ENCODE assay signal across 8 cellular contexts in genomic region chr2:173264603-173265366, GRCh38.
DNase-seq lines count a peak whose midpoint lies in the region; ATAC-seq and TF ChIP-seq lines count a peak whose summit lies in the region.

No MANE protein-coding gene starts in this region.

- peak overlapping the region; percentile 32 for H3K4me3 Mint-ChIP-seq in activated CD4-positive, alpha-beta T cell treated with anti-CD3 and anti-CD28 coated beads, Interleukin-2, amount 10 ng/mL, durations not matched to agents 24 days and 14 days

- H3K4me3 ChIP-seq in stomach = no peak overlapping the region

- no peaks in the 10 kb centered on the region for H3K9me3 Mint-ChIP-seq in activated CD4-positive, alpha-beta T cell treated with anti-CD3 and anti-CD28 coated beads, Interleukin-2, amount 10 ng/mL, durations not matched to agents 24 days and 14 days

- peak overlapping the region in 1 of 5 donors; percentile 8 for H3K27ac ChIP-seq in stomach

- H3K4me1 ChIP-seq in stomach = no peaks in the 10 kb centered on the region

- H3K27me3 ChIP-seq in stomach = no peaks in the 10 kb centered on the region

- TF ChIP-seq POLR2A in stomach (IDR thresholded peaks at IDR 0.05) = no peak

- intact Hi-C loops in activated CD4-positive, alpha-beta T cell treated with anti-CD3 and anti-CD28 coated beads, Interleukin-2, amount 10 ng/mL, durations not matched to agents 24 days and 14 days (cut with micrococcal nuclease) = no loop called here
- intact Hi-C loops in stomach (cut with DNase I; ENCODE audit: low total_unique reads) = no loop called here

- 72 to 88% (median 77%) methylated on average over 14 of the region's 14 CpGs for WGBS in stomach, 5 donors

- no peak for TF ChIP-seq CTCF in stomach (IDR thresholded peaks at IDR 0.05)

- no peaks in the 10 kb centered on the region for H3K9me3 ChIP-seq in stomach

- peaks cover 12% of the 10 kb centered on the region for H3K4me1 Mint-ChIP-seq in activated CD4-positive, alpha-beta T cell treated with anti-CD3 and anti-CD28 coated beads, Interleukin-2, amount 10 ng/mL, durations not matched to agents 24 days and 14 days

- no peak for TF ChIP-seq EP300 in stomach (IDR thresholded peaks at IDR 0.05)

- ATAC-seq in HG02642 (IDR thresholded peaks at IDR 0.05; ENCODE audit: poor library complexity, unreplicated experiment) = peak; percentile 94

- H3K27ac Mint-ChIP-seq in activated CD4-positive, alpha-beta T cell treated with anti-CD3 and anti-CD28 coated beads, Interleukin-2, amount 10 ng/mL, durations not matched to agents 24 days and 14 days = peak overlapping the region; percentile 0

- H3K36me3 Mint-ChIP-seq in activated CD4-positive, alpha-beta T cell treated with anti-CD3 and anti-CD28 coated beads, Interleukin-2, amount 10 ng/mL, durations not matched to agents 24 days and 14 days (ENCODE audit: low read depth) = peaks cover 10% of the 10 kb centered on the region

- peak; percentile 70 for DNase-seq in activated CD4-positive, alpha-beta T cell treated with anti-CD3 and anti-CD28 coated beads, Interleukin-2, amount 10 ng/mL, durations not matched to agents 24 days and 14 days
- DNase-seq in activated CD4-positive, alpha-beta T cell treated with anti-CD3 and anti-CD28 coated beads for 4 hours = no peak
- peak; percentile 84 to 99 for DNase-seq in NOMO-1 (lab: John Stamatoyannopoulos, UW; ENCODE audit: unreplicated experiment in 2 of 2)
- DNase-seq in germinal center (ENCODE audit: low spot score) = peak; percentile 79
- no peak for DNase-seq in DMS79 treated with DMSO at 0.1 percent for 48 hours (lab: John Stamatoyannopoulos, UW)
- no peak for DNase-seq in HK-2 (ENCODE audit: unreplicated experiment)
- DNase-seq in stomach = no peak

- peaks cover 0 to 72% (median 55%) of the 10 kb centered on the region in 4 donors for H3K36me3 ChIP-seq in stomach

- H3K27me3 Mint-ChIP-seq in activated CD4-positive, alpha-beta T cell treated with anti-CD3 and anti-CD28 coated beads, Interleukin-2, amount 10 ng/mL, durations not matched to agents 24 days and 14 days = no peaks in the 10 kb centered on the region

Comparison
In these comparisons a context has a peak if more than half of its experiments do, and no peak if none do; other contexts are left out.
1. DNase-seq: peak in activated CD4-positive, alpha-beta T cell treated with anti-CD3 and anti-CD28 coated beads, Interleukin-2, amount 10 ng/mL, durations not matched to agents 24 days and 14 days (single experiment), NOMO-1 (2 of 2) and germinal center (single experiment); none in activated CD4-positive, alpha-beta T cell treated with anti-CD3 and anti-CD28 coated beads for 4 hours (0 of 2), DMS79 treated with DMSO at 0.1 percent for 48 hours (single experiment), HK-2 (single experiment) and stomach (single experiment).